31 cellular contexts compared by ENCODE assay signal in genomic region chr1:42417191-42417590, GRCh38. TPM values are rescaled to one million over a fixed set of nuclear protein-coding genes. Genes with fewer than 3 reads are reported as not detected.
"Had no signal": no experiment of that assay in that cellular context is flagged by ENCODE, and none has a peak within 500 bp of the region (broad histone marks: within the 10 kb centered on the region; RNA-seq: fewer than 3 reads in every experiment).

No MANE protein-coding gene starts in this region.

- H3K4me1 Mint-ChIP-seq: activated CD4-positive, alpha-beta T cell treated with anti-CD3 and anti-CD28 coated beads, Interleukin-2, amount 10 ng/mL, durations not matched to agents 7 days and 5 days; activated naive CD4-positive, alpha-beta T cell treated with anti-CD3 and anti-CD28 coated beads, Interleukin-2, amount 10 ng/mL, durations not matched to agents 7 days and 5 days; activated naive CD8-positive, alpha-beta T cell treated with anti-CD3 and anti-CD28 coated beads for 36 hours had no signal

- ATAC-seq: activated T-cell treated with anti-CD3 and anti-CD28 coated beads, Interleukin-2, amount 50 U/mL, for 72 hours; Panc1; SK-N-SH treated with all-trans-retinoic acid at 6 μM for 48 hours; T-helper 17 cell had no signal

- H3K27me3 Mint-ChIP-seq: activated naive CD8-positive, alpha-beta T cell treated with anti-CD3 and anti-CD28 coated beads for 36 hours had no signal

- H3K27ac ChIP-seq: breast epithelium, SJSA1 had no signal

- H3K27ac Mint-ChIP-seq: activated CD4-positive, alpha-beta memory T cell treated with anti-CD3 and anti-CD28 coated beads for 36 hours; activated CD4-positive, alpha-beta T cell treated with anti-CD3 and anti-CD28 coated beads, Interleukin-2, amount 10 ng/mL, durations not matched to agents 7 days and 5 days; activated naive CD4-positive, alpha-beta T cell treated with anti-CD3 and anti-CD28 coated beads, Interleukin-2, amount 10 ng/mL, durations not matched to agents 7 days and 5 days; activated naive CD8-positive, alpha-beta T cell treated with anti-CD3 and anti-CD28 coated beads for 36 hours; activated T-cell treated with anti-CD3 and anti-CD28 coated beads, Interleukin-2, amount 50 U/mL, for 72 hours; activated T-helper 2 cell treated with anti-CD3 and anti-CD28 coated beads, Interferon-gamma antibody, Interleukin-2, Interleukin-4, amounts not matched to agents 10 μg/mL and 5 μg/mL and 100 μg/mL, durations not matched to agents 14 hours and 24 hours and 36 hours; T-helper 17 cell had no signal

- H3K27me3 ChIP-seq: breast epithelium, MG63 had no signal

- H3K36me3 ChIP-seq: breast epithelium, MG63, SJSA1 had no signal

- DNase-seq: activated CD4-positive, alpha-beta memory T cell treated with anti-CD3 and anti-CD28 coated beads for 36 hours; activated CD4-positive, alpha-beta T cell treated with anti-CD3 and anti-CD28 coated beads for 1 hour; activated CD4-positive, alpha-beta T cell treated with anti-CD3 and anti-CD28 coated beads, Interleukin-2, amount 10 ng/mL, durations not matched to agents 7 days and 5 days; activated CD8-positive, alpha-beta memory T cell treated with anti-CD3 and anti-CD28 coated beads for 24 hours; activated gamma-delta T cell treated with Interleukin-2 at 50 U/mL for 16 hours; activated naive CD4-positive, alpha-beta T cell treated with anti-CD3 and anti-CD28 coated beads, Interleukin-2, amount 10 ng/mL, durations not matched to agents 7 days and 5 days; activated naive CD8-positive, alpha-beta T cell treated with anti-CD3 and anti-CD28 coated beads for 36 hours; activated T-cell treated with anti-CD3 and anti-CD28 coated beads, Interleukin-2, amount 50 U/mL, for 72 hours; central memory CD4-positive, alpha-beta T cell; MG63; MV-4-11; NCI-H1092 treated with DMSO at 0.1 percent for 48 hours; NCI-H1417 treated with DMSO at 0.1 percent for 48 hours; NCI-H1694; NCI-H2029; NCI-H2107; NCI-H2171 treated with DMSO at 0.1 percent for 48 hours; NCI-H226; NCI-H526 treated with DMSO at 0.1 percent for 48 hours; NCI-H82; OCI-M1; RPMI8226; SHP77; T-helper 17 cell; T-helper 9 cell had no signal

- H3K9me3 Mint-ChIP-seq: activated CD4-positive, alpha-beta memory T cell treated with anti-CD3 and anti-CD28 coated beads for 36 hours; activated CD4-positive, alpha-beta T cell treated with anti-CD3 and anti-CD28 coated beads, Interleukin-2, amount 10 ng/mL, durations not matched to agents 7 days and 5 days; activated naive CD4-positive, alpha-beta T cell treated with anti-CD3 and anti-CD28 coated beads, Interleukin-2, amount 10 ng/mL, durations not matched to agents 7 days and 5 days; activated naive CD8-positive, alpha-beta T cell treated with anti-CD3 and anti-CD28 coated beads for 36 hours; activated T-cell treated with anti-CD3 and anti-CD28 coated beads, Interleukin-2, amount 50 U/mL, for 72 hours; activated T-helper 2 cell treated with anti-CD3 and anti-CD28 coated beads, Interferon-gamma antibody, Interleukin-2, Interleukin-4, amounts not matched to agents 10 μg/mL and 5 μg/mL and 100 μg/mL, durations not matched to agents 14 hours and 24 hours and 36 hours; WTC11 had no signal

- H3K4me3 ChIP-seq: breast epithelium, MG63, SJSA1 had no signal

- H3K4me1 ChIP-seq: SJSA1 had no signal

- H3K36me3 Mint-ChIP-seq: activated CD4-positive, alpha-beta memory T cell treated with anti-CD3 and anti-CD28 coated beads for 36 hours; activated naive CD4-positive, alpha-beta T cell treated with anti-CD3 and anti-CD28 coated beads, Interleukin-2, amount 10 ng/mL, durations not matched to agents 7 days and 5 days had no signal

- H3K4me3 Mint-ChIP-seq: activated CD4-positive, alpha-beta memory T cell treated with anti-CD3 and anti-CD28 coated beads for 36 hours; activated CD4-positive, alpha-beta T cell treated with anti-CD3 and anti-CD28 coated beads, Interleukin-2, amount 10 ng/mL, durations not matched to agents 7 days and 5 days; activated naive CD4-positive, alpha-beta T cell treated with anti-CD3 and anti-CD28 coated beads, Interleukin-2, amount 10 ng/mL, durations not matched to agents 7 days and 5 days; activated naive CD8-positive, alpha-beta T cell treated with anti-CD3 and anti-CD28 coated beads for 36 hours; activated T-cell treated with anti-CD3 and anti-CD28 coated beads, Interleukin-2, amount 50 U/mL, for 72 hours; T-helper 17 cell; WTC11 had no signal

- H3K9me3 ChIP-seq: breast epithelium, MG63, SJSA1 had no signal

RNA-seq across cellular contexts. Expression of gene ZMYND12, which starts 38.6 kb away (rescaled TPM):
- total RNA-seq: SJSA1 had no signal
